8 cellular contexts compared by ENCODE assay signal in genomic region chr5:142325677-142326479, GRCh38. TPM values are rescaled to one million over a fixed set of nuclear protein-coding genes. Genes with fewer than 3 reads are reported as not detected.
DNase-seq lines count a peak whose midpoint lies in the region; ATAC-seq lines count a peak whose summit lies in the region.

No MANE protein-coding gene starts in this region.

- H3K27me3 ChIP-seq in adipocyte (replicated peaks; ENCODE audit: control insufficient read depth, insufficient read depth, low read length) = no peaks in the 10 kb centered on the region
- H3K27me3 ChIP-seq in right cardiac atrium (ENCODE audit: control insufficient read depth, insufficient read depth) = no peaks in the 10 kb centered on the region

- H3K9ac ChIP-seq in adipocyte (ENCODE audit: low read length) = peak overlapping the region; percentile 99

- 9% methylated on average over 46 of the region's 46 CpGs for WGBS in right cardiac atrium

- H3K4me3 ChIP-seq in adipocyte (ENCODE audit: low read length) = peak overlapping the region; percentile 95
- peak overlapping the region; percentile 58 for H3K4me3 ChIP-seq in right cardiac atrium (ENCODE audit: low read length)

- ATAC-seq in right cardiac atrium = peak; percentile 32 to 70

- no peaks in the 10 kb centered on the region for H3K36me3 ChIP-seq in adipocyte (ENCODE audit: control insufficient read depth, insufficient read depth, low read length, severe bottlenecking)

- DNase-seq in NCI-H2081 (lab: John Stamatoyannopoulos, UW) (peak; percentile 37 to 49), NCI-H2081 treated with DMSO at 0.1 percent for 48 hours (lab: John Stamatoyannopoulos, UW) (no peak), NCI-H345 (lab: John Stamatoyannopoulos, UW) (peak; percentile 75), adipocyte (ENCODE audit: low read depth) (peak; percentile 74), right cardiac atrium (peak; percentile 82 to 90 (median 88)), retina (peak; percentile 80), cortex of kidney (lab: John Stamatoyannopoulos, UW) (no peak), OCI-M2 (lab: John Stamatoyannopoulos, UW; ENCODE audit: unreplicated experiment) (no peak)

- H3K4me1 ChIP-seq in adipocyte (ENCODE audit: control insufficient read depth, insufficient read depth, low read length) (peaks cover 46% of the 10 kb centered on the region), right cardiac atrium (ENCODE audit: control insufficient read depth, insufficient read depth, low read length) (peaks cover 10% of the 10 kb centered on the region)

- H3K27ac ChIP-seq in right cardiac atrium (ENCODE audit: low read length) = peak overlapping the region; percentile 81

- H3K9me3 ChIP-seq in adipocyte (ENCODE audit: control insufficient read depth, low read length) (no peaks in the 10 kb centered on the region), right cardiac atrium (ENCODE audit: control insufficient read depth, low read length) (no peaks in the 10 kb centered on the region)

- intact Hi-C loops in right cardiac atrium (cut with DNase I) = loop anchor here in 1 of 4 donors (10.0 kb wide), 2 partner anchors 171 to 219 kb away; no protein-coding TSS in a partner anchor

RNA-seq across cellular contexts. Expression of gene SPRY4, which starts 1.1 kb away (rescaled TPM):
- total RNA-seq in right cardiac atrium = 10 to 100 TPM in 2 of 4 donors, 1 to 10 TPM in 2; 8.3 to 18.3 (median 11.7) TPM
- polyA plus RNA-seq in right cardiac atrium = 8.1 TPM

Comparison
In these comparisons a context has a peak if more than half of its experiments do, and no peak if none do; other contexts are left out.
1. DNase-seq: peak in NCI-H2081 (2 of 2), NCI-H345 (single experiment), adipocyte (single experiment), right cardiac atrium (3 of 3) and retina (single experiment); none in NCI-H2081 treated with DMSO at 0.1 percent for 48 hours (single experiment), cortex of kidney (single experiment) and OCI-M2 (single experiment).